Comparison of ENCODE assay signal across 11 cellular contexts in genomic region chr1:77273891-77274290, GRCh38. TPM values are rescaled to one million over a fixed set of nuclear protein-coding genes. Genes with fewer than 3 reads are reported as not detected.
"Had no signal": no experiment of that assay in that cellular context is flagged by ENCODE, and none has a peak within 500 bp of the region (broad histone marks: within the 10 kb centered on the region; RNA-seq: fewer than 3 reads in every experiment).

No MANE protein-coding gene starts in this region.

- H3K4me3 Mint-ChIP-seq: neural crest cell; stimulated activated naive CD8-positive, alpha-beta T cell treated with anti-CD3 and anti-CD28 coated beads, Interleukin-15, amount 100 ng/mL, for 72 hours; T-helper 1 cell treated with Interleukin-12 subunit alpha and Interleukin-12 subunit beta and Interleukin-4 antibody, amounts not matched to agents 30 μg/mL and 1 μg/mL, for 36 hours had no signal

- H3K27ac Mint-ChIP-seq: stimulated activated naive CD8-positive, alpha-beta T cell treated with anti-CD3 and anti-CD28 coated beads, Interleukin-15, amount 100 ng/mL, for 72 hours; T-helper 1 cell treated with Interleukin-12 subunit alpha and Interleukin-12 subunit beta and Interleukin-4 antibody, amounts not matched to agents 30 μg/mL and 1 μg/mL, for 36 hours had no signal

- H3K9me3 Mint-ChIP-seq: neural crest cell; stimulated activated naive CD8-positive, alpha-beta T cell treated with anti-CD3 and anti-CD28 coated beads, Interleukin-15, amount 100 ng/mL, for 72 hours; T-helper 1 cell treated with Interleukin-12 subunit alpha and Interleukin-12 subunit beta and Interleukin-4 antibody, amounts not matched to agents 30 μg/mL and 1 μg/mL, for 36 hours had no signal

- H3K27me3 Mint-ChIP-seq: stimulated activated naive CD8-positive, alpha-beta T cell treated with anti-CD3 and anti-CD28 coated beads, Interleukin-15, amount 100 ng/mL, for 72 hours had no signal

- H3K4me3 ChIP-seq: body of pancreas, esophagus muscularis mucosa, hepatocyte, thoracic aorta had no signal

- ATAC-seq: body of pancreas; stimulated activated naive CD8-positive, alpha-beta T cell treated with anti-CD3 and anti-CD28 coated beads, Interleukin-15, amount 100 ng/mL, for 72 hours had no signal

- H3K4me1 Mint-ChIP-seq: neural crest cell had no signal

- DNase-seq: activated naive CD4-positive, alpha-beta T cell treated with anti-CD3 and anti-CD28 coated beads, Interleukin-2, amount 50 U/mL, for 16 hours; amniotic stem cell; body of pancreas; kidney glomerular epithelial cell; stimulated activated CD4-positive, alpha-beta T cell treated with anti-CD3 and anti-CD28 coated beads, Interleukin-4, amount 100 ng/mL, for 4 hours; stimulated activated naive CD8-positive, alpha-beta T cell treated with anti-CD3 and anti-CD28 coated beads, Interleukin-15, amount 100 ng/mL, for 72 hours had no signal

RNA-seq across cellular contexts. Expression of gene AK5, which starts 7.9 kb away (rescaled TPM):
- total RNA-seq: body of pancreas, hepatocyte had no signal
